In genomic region chr5:33310471-33310870, GRCh38 we compare ENCODE assay signal across 2 cellular contexts.
TF ChIP-seq lines count a peak whose summit lies in the region.

No MANE protein-coding gene starts in this region.

TF ChIP-seq in SK-N-SH, 30 proteins besides CTCF, POLR2A, EP300 and RAD21 (continued from another document):
- TF ChIP-seq IRF3 (IDR thresholded peaks at IDR 0.05; ENCODE audit: low read depth, low read length) (no peak), MAX (IDR thresholded peaks at IDR 0.05; ENCODE audit: low read depth) (peak; percentile 44; the same call in 1 of the 2 replicates), FOSL2 (IDR thresholded peaks at IDR 0.05; ENCODE audit: borderline replicate concordance, low read depth) (peak; percentile 95), TAF1 (IDR thresholded peaks at IDR 0.05; ENCODE audit: borderline replicate concordance, low read depth, low read length) (no peak), GATA2 (CRISPR knock-in tag; IDR thresholded peaks at IDR 0.05) (no peak), TEAD4 (IDR thresholded peaks at IDR 0.05; ENCODE audit: borderline replicate concordance, insufficient read depth) (peak; percentile 80; the same call in 1 of the 2 replicates), CHD2 (IDR thresholded peaks at IDR 0.05; ENCODE audit: low read length, partially characterized antibody) (no peak), JUND (IDR thresholded peaks at IDR 0.05) (peak; percentile 95), REST (IDR thresholded peaks at IDR 0.05; ENCODE audit: low read depth, low read length) (no peak), SMC3 (IDR thresholded peaks at IDR 0.05; ENCODE audit: low read depth, low read length) (no peak), USF1 (IDR thresholded peaks at IDR 0.05; ENCODE audit: borderline replicate concordance, low read depth) (no peak), ZBTB33 (IDR thresholded peaks at IDR 0.05; ENCODE audit: borderline replicate concordance, low read depth) (no peak), RFX5 (IDR thresholded peaks at IDR 0.05; ENCODE audit: low read length) (no peak), MXI1 (IDR thresholded peaks at IDR 0.05; ENCODE audit: low read depth, low read length) (no peak), NFIC (IDR thresholded peaks at IDR 0.05; ENCODE audit: borderline replicate concordance) (peak; percentile 61; the same call in 1 of the 2 replicates), TCF12 (IDR thresholded peaks at IDR 0.05) (peak; percentile 90), FOXM1 (IDR thresholded peaks at IDR 0.05; ENCODE audit: low read depth) (peak; percentile 82), USF2 (IDR thresholded peaks at IDR 0.05; ENCODE audit: borderline replicate concordance, low read depth, low read length) (no peak), PBX3 (IDR thresholded peaks at IDR 0.05) (peak; percentile 76)

TF ChIP-seq in GM23338, 12 proteins besides CTCF, POLR2A, EP300 and RAD21:
- TF ChIP-seq ZNF462 (CRISPR knock-in tag; IDR thresholded peaks at IDR 0.05): no peak
- TF ChIP-seq ETS1 (IDR thresholded peaks at IDR 0.05): no peak
- TF ChIP-seq STAT1 (IDR thresholded peaks at IDR 0.05; ENCODE audit: unreplicated experiment): no peak
- no peak for TF ChIP-seq POLR2AphosphoS5 (IDR thresholded peaks at IDR 0.05; ENCODE audit: low read depth)
- no peak for TF ChIP-seq ZNF331 (CRISPR knock-in tag; IDR thresholded peaks at IDR 0.05; ENCODE audit: low read depth)
- no peak for TF ChIP-seq JUNB (IDR thresholded peaks at IDR 0.05; ENCODE audit: unreplicated experiment)
- no peak for TF ChIP-seq CREB1 (CRISPR knock-in tag; IDR thresholded peaks at IDR 0.05; ENCODE audit: low read depth)
- no peak for TF ChIP-seq REST (IDR thresholded peaks at IDR 0.05; ENCODE audit: unreplicated experiment)
- no peak for TF ChIP-seq NANOG (IDR thresholded peaks at IDR 0.05; ENCODE audit: borderline replicate concordance)
- TF ChIP-seq EZH2phosphoT487 (IDR thresholded peaks at IDR 0.05; ENCODE audit: unreplicated experiment): no peak
- TF ChIP-seq ZNF114 (CRISPR knock-in tag; IDR thresholded peaks at IDR 0.05): no peak
- no peak for TF ChIP-seq EZH2 (IDR thresholded peaks at IDR 0.05; ENCODE audit: low read depth, unreplicated experiment)
